ENCODE assay signal across 14 cellular contexts in the genomic region with DNA sequence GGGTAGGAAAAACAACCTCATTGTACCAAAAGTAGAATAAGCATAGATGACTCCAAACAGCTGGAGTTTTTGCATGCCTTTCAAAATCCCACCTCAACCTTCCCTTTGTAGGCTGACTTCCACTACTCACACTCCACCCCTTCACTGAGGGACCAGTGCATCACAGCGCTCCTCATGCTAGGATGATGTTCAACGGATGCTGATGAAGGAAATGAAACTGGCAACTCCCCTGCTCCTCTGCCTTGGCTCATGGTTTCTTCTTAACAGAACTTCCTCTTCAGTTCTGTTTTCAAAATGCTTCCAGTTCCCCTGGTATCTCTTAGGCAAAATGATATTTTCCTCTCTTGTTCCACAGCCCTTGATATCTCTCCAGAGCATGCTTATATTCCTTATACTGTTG.
"Had no signal": no experiment of that assay in that cellular context is flagged by ENCODE, and none has a peak within 500 bp of the region (broad histone marks: within the 10 kb centered on the region; RNA-seq: fewer than 3 reads in every experiment).

No MANE protein-coding gene starts in this region.

- DNase-seq: activated CD4-positive, alpha-beta T cell treated with anti-CD3 and anti-CD28 coated beads for 1 hour; activated CD4-positive, alpha-beta T cell treated with anti-CD3 and anti-CD28 coated beads, Interleukin-2, amount 50 U/mL, for 4 hours; activated naive CD4-positive, alpha-beta T cell treated with Interleukin-2 at 50 U/mL for 16 hours; anterior cingulate cortex; effector memory CD4-positive, alpha-beta T cell; heart right ventricle; left cardiac atrium; lower lobe of right lung; mucosa of descending colon; naive thymus-derived CD8-positive, alpha-beta T cell; pancreas; sigmoid colon; spleen had no signal

- FAIRE-seq: frontal cortex, pancreas had no signal

- H3K4me3 ChIP-seq: heart right ventricle, lower lobe of right lung, mucosa of descending colon, pancreas, sigmoid colon, spleen had no signal
